13 cellular contexts compared by ENCODE assay signal in genomic region chr1:69441496-69441895, GRCh38.
A peak's percentile ranks its signal among the peaks of the same experiment; 100 is the strongest.
DNase-seq lines count a peak whose midpoint lies in the region; ATAC-seq and TF ChIP-seq lines count a peak whose summit lies in the region.
"Had no signal": no experiment of that assay in that cellular context is flagged by ENCODE, and none has a peak within 500 bp of the region (broad histone marks: within the 10 kb centered on the region; RNA-seq: fewer than 3 reads in every experiment).

No MANE protein-coding gene starts in this region.

- H3F3A ChIP-seq in SK-N-SH (replicated peaks; ENCODE audit: insufficient read depth) = no peaks in the 10 kb centered on the region

- H3K27ac ChIP-seq in SK-N-SH (ENCODE audit: low read depth in 2 of 2, low read length in 1 of 2) (no peak overlapping the region), epithelial cell of prostate (no peak overlapping the region)
- H3K27ac ChIP-seq: BLaER1 had no signal

- no peak for TF ChIP-seq RAD21 in SK-N-SH (IDR thresholded peaks at IDR 0.05; ENCODE audit: low read length)

- no peaks in the 10 kb centered on the region for H3K4me1 ChIP-seq in SK-N-SH (ENCODE audit: control insufficient read depth in 1 of 2, insufficient read depth in 2 of 2, low read depth in 1 of 2, low read length in 1 of 2)
- H3K4me1 ChIP-seq: BLaER1 had no signal

- H3K4me3 ChIP-seq in SK-N-SH (ENCODE audit: low read depth in 2 of 2, low read length in 1 of 2) = no peak overlapping the region
- H3K4me3 ChIP-seq: BLaER1, HAP-1 had no signal

- no peak for TF ChIP-seq CTCF in SK-N-SH (IDR thresholded peaks at IDR 0.05)

- H3K79me2 ChIP-seq in SK-N-SH (ENCODE audit: insufficient read depth) = no peaks in the 10 kb centered on the region

- no peaks in the 10 kb centered on the region for H3K9me3 ChIP-seq in SK-N-SH
- H3K9me3 ChIP-seq: BLaER1, HAP-1 had no signal

- POLR2A ChIA-PET in SK-N-SH (lab: Yijun Ruan, JAX) = no interaction called here

- H3K4me2 ChIP-seq in SK-N-SH = no peak overlapping the region
- H3K4me2 ChIP-seq: BLaER1 had no signal

- TF ChIP-seq EP300 in SK-N-SH (IDR thresholded peaks at IDR 0.05; ENCODE audit: borderline replicate concordance in 1 of 2, low read depth in 1 of 2, low read length in 1 of 2) = no peak

- H4K20me1 ChIP-seq in SK-N-SH (ENCODE audit: insufficient read depth) = no peaks in the 10 kb centered on the region
- H4K20me1 ChIP-seq: BLaER1 had no signal

- no peak overlapping the region for H2AFZ ChIP-seq in SK-N-SH (ENCODE audit: low read depth)

- H3K9me2 ChIP-seq in SK-N-SH = no peaks in the 10 kb centered on the region

- ATAC-seq in SK-N-SH treated with all-trans-retinoic acid at 6 μM for 48 hours = no peak
- no peak for ATAC-seq in HG03139 (IDR thresholded peaks at IDR 0.05; ENCODE audit: unreplicated experiment)

- no peak for DNase-seq in SK-N-SH
- peak; percentile 43 for DNase-seq in epithelial cell of prostate (ENCODE audit: low read depth, low spot score)
- peak; percentile 18 for DNase-seq in left kidney (ENCODE audit: low read depth, low spot score)
- no peak for DNase-seq in anterior cingulate cortex (lab: John Stamatoyannopoulos, UW)
- no peak for DNase-seq in T1000 (lab: John Stamatoyannopoulos, UW)
- DNase-seq: 8988T, AML-193, DMS53, GF-D8 had no signal

- CTCF ChIA-PET in SK-N-SH (lab: Yijun Ruan, JAX) = no interaction called here

- H3K9ac ChIP-seq in SK-N-SH = no peak overlapping the region
- H3K9ac ChIP-seq: BLaER1 had no signal

- H3K36me3 ChIP-seq in SK-N-SH (replicated peaks in 1 of 2; ENCODE audit: control insufficient read depth in 1 of 2, insufficient read depth in 2 of 2, low read length in 1 of 2) = no peaks in the 10 kb centered on the region
- H3K36me3 ChIP-seq: BLaER1, HAP-1 had no signal

- no peaks in the 10 kb centered on the region for H3K27me3 ChIP-seq in SK-N-SH (ENCODE audit: insufficient read depth)
- H3K27me3 ChIP-seq: BLaER1 had no signal

TF ChIP-seq in SK-N-SH treated with all-trans-retinoic acid at 6 μM for 48 hours, 23 proteins besides CTCF, POLR2A, EP300 and RAD21:
- TF ChIP-seq ISL1 (CRISPR knock-in tag; IDR thresholded peaks at IDR 0.05) = 0 out of 2 replicates have a peak, but pooled peaks have one; percentile 14
- no peak for TF ChIP-seq TOX (CRISPR knock-in tag; IDR thresholded peaks at IDR 0.05; ENCODE audit: borderline replicate concordance)
- no peak for TF ChIP-seq ESRRG (CRISPR knock-in tag; IDR thresholded peaks at IDR 0.05)
- no peak for TF ChIP-seq BACH2 (CRISPR knock-in tag; IDR thresholded peaks at IDR 0.05; ENCODE audit: borderline replicate concordance)

TF ChIP-seq in SK-N-SH, 30 proteins besides CTCF, POLR2A, EP300 and RAD21:
- no peak for TF ChIP-seq YY1 (IDR thresholded peaks at IDR 0.05; ENCODE audit: low read depth)
- no peak for TF ChIP-seq MAX (IDR thresholded peaks at IDR 0.05; ENCODE audit: low read depth)
- no peak for TF ChIP-seq JUND (IDR thresholded peaks at IDR 0.05)
- TF ChIP-seq RFX5 (IDR thresholded peaks at IDR 0.05; ENCODE audit: low read length) = no peak
- TF ChIP-seq PBX3 (IDR thresholded peaks at IDR 0.05) = no peak
- no peak for TF ChIP-seq FOXM1 (IDR thresholded peaks at IDR 0.05; ENCODE audit: low read depth)
- TF ChIP-seq POLR2AphosphoS5 (IDR thresholded peaks at IDR 0.05; ENCODE audit: low read depth, low read length) = no peak
- TF ChIP-seq GABPA (IDR thresholded peaks at IDR 0.05; ENCODE audit: low read depth) = no peak

Comparison
In these comparisons a context has a peak if more than half of its experiments do, and no peak if none do; other contexts are left out.
1. DNase-seq: peak in epithelial cell of prostate (single experiment) and left kidney (single experiment); none in SK-N-SH (single experiment), anterior cingulate cortex (0 of 58) and T1000 (single experiment).